Comparison of ENCODE assay signal across 8 cellular contexts in the genomic region with DNA sequence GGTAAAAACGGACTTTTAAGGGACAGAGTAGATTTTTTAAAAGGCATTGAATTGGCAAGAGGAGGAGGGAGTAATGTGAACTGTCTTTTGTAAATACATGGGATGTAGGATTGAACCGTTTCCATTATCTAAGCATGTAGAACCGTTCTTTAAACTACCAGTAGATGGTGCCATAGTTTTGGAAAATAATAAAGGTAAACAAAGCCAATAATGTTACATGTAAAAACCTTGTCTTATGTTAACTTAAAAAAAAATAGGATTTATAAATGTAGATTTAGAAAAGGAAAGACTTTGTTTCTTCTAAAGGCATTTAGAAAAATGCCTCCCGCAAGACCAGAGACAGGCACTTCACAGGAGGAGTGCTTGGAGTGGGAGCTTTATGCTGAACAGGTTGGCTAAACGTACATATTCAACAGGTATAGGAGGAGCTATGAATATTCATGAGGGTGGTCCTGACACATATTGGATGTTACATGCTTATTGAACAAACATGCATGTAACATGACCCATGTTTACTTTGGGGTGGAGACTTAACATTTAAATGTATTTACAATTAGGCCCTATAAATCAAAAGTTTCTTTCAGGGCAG. TPM values are rescaled to one million over a fixed set of nuclear protein-coding genes. Genes with fewer than 3 reads are reported as not detected.
DNase-seq lines count a peak whose midpoint lies in the region; ATAC-seq and TF ChIP-seq lines count a peak whose summit lies in the region.

No MANE protein-coding gene starts in this region.

- H4K20me1 ChIP-seq in OCI-LY1 (ENCODE audit: insufficient read depth, low read length) = no peaks in the 10 kb centered on the region

- peak; percentile 66 for TF ChIP-seq CTCF in OCI-LY1 (IDR thresholded peaks at IDR 0.05; ENCODE audit: low read length)

- H3K27ac ChIP-seq in OCI-LY1 (ENCODE audit: low read depth, low read length, poor library complexity, severe bottlenecking) = no peak overlapping the region

- DNase-seq in DMS53 treated with DMSO at 0.1 percent for 48 hours (lab: John Stamatoyannopoulos, UW; ENCODE audit: unreplicated experiment) = peak; percentile 53
- peak; percentile 80 for DNase-seq in dermis blood vessel endothelial cell
- peak; percentile 80 for DNase-seq in medulla oblongata (ENCODE audit: extremely low spot score)
- DNase-seq in cortex of kidney (lab: John Stamatoyannopoulos, UW) = no peak
- no peak for DNase-seq in effector CD8-positive, alpha-beta T cell (lab: John Stamatoyannopoulos, UW)

- no peak overlapping the region for H2AFZ ChIP-seq in OCI-LY1 (ENCODE audit: low read length)

- no peaks in the 10 kb centered on the region for H3K9me2 ChIP-seq in OCI-LY1 (ENCODE audit: low read depth, low read length)

- no peak overlapping the region for H3K4me3 ChIP-seq in OCI-LY1 (ENCODE audit: low read depth, low read length, poor library complexity, severe bottlenecking)

- no peaks in the 10 kb centered on the region for H3K36me3 ChIP-seq in OCI-LY1 (ENCODE audit: insufficient read depth, low read length)

- peak; percentile 61 for ATAC-seq in GM19467 (IDR thresholded peaks at IDR 0.05; ENCODE audit: unreplicated experiment)
- ATAC-seq in HG03558 (IDR thresholded peaks at IDR 0.05; ENCODE audit: extremely low read depth, unreplicated experiment) = peak; percentile 46

- H3K4me2 ChIP-seq in OCI-LY1 (ENCODE audit: low read length) = no peak overlapping the region

- no peak overlapping the region for H3K9ac ChIP-seq in OCI-LY1 (ENCODE audit: low read length)

- H3K79me2 ChIP-seq in OCI-LY1 (ENCODE audit: insufficient read depth, low read length) = no peaks in the 10 kb centered on the region

- H3K9me3 ChIP-seq in OCI-LY1 (ENCODE audit: low read length) = no peaks in the 10 kb centered on the region

- no peaks in the 10 kb centered on the region for H3K4me1 ChIP-seq in OCI-LY1 (ENCODE audit: insufficient read depth, low read length, severe bottlenecking)

- no peaks in the 10 kb centered on the region for H3F3A ChIP-seq in OCI-LY1 (ENCODE audit: insufficient read depth, low read length)

- H3K27me3 ChIP-seq in OCI-LY1 (ENCODE audit: insufficient read depth, low read length) = no peaks in the 10 kb centered on the region

RNA-seq across cellular contexts. Expression of gene FAM241A, which starts 45.5 kb away (rescaled TPM):
- 19.2 and 20.3 TPM in 2 replicates for total RNA-seq in dermis blood vessel endothelial cell

Comparison
In these comparisons a context has a peak if more than half of its experiments do, and no peak if none do; other contexts are left out.
1. DNase-seq: peak in DMS53 treated with DMSO at 0.1 percent for 48 hours (single experiment), dermis blood vessel endothelial cell (single experiment) and medulla oblongata (single experiment); none in cortex of kidney (single experiment) and effector CD8-positive, alpha-beta T cell (single experiment).